In genomic region chr11:106585061-106585460, GRCh38 we compare ENCODE assay signal across 12 cellular contexts.
DNase-seq lines count a peak whose midpoint lies in the region; ATAC-seq, FAIRE-seq and TF ChIP-seq lines count a peak whose summit lies in the region.
"Had no signal": no experiment of that assay in that cellular context is flagged by ENCODE, and none has a peak within 500 bp of the region (broad histone marks: within the 10 kb centered on the region; RNA-seq: fewer than 3 reads in every experiment).

No MANE protein-coding gene starts in this region.

- DNase-seq in Caco-2 (peak; percentile 25 to 40), HT-29 (ENCODE audit: low spot score) (peak; percentile 36), keratinocyte (ENCODE audit: low read depth, low spot score) (no peak), OCI-LY7 (ENCODE audit: low spot score) (no peak)
- DNase-seq in activated CD8-positive, alpha-beta memory T cell treated with anti-CD3 and anti-CD28 coated beads, Interleukin-2, amount 50 U/mL, for 48 hours, result no peak
- DNase-seq: amygdala, left cardiac atrium had no signal

- H3K9me1 ChIP-seq in keratinocyte (ENCODE audit: control insufficient read depth, extremely low read depth, insufficient read depth, low read length), result no peaks in the 10 kb centered on the region

- H3K36me3 Mint-ChIP-seq in Caco-2 (ENCODE audit: insufficient read depth, unreplicated experiment), result no peaks in the 10 kb centered on the region
- H3K36me3 Mint-ChIP-seq in stimulated activated memory B cell treated with anti-CD40 and anti-IgM and Interleukin-4, amounts not matched to agents 10 μg/mL and 1 μg/mL and 100 μg/mL, for 72 hours, result no peaks in the 10 kb centered on the region

- no peak overlapping the region for H3K9ac ChIP-seq in keratinocyte (ENCODE audit: control insufficient read depth, extremely low read depth, insufficient read depth, low read length)

- H4K20me1 ChIP-seq in keratinocyte (ENCODE audit: control insufficient read depth, extremely low read depth, insufficient read depth, low read length), result no peaks in the 10 kb centered on the region
- H4K20me1 ChIP-seq in OCI-LY7 (ENCODE audit: insufficient read depth, low read length), result no peaks in the 10 kb centered on the region

- CTCF ChIA-PET in Caco-2 (lab: Charles Lee) (interaction anchor here (0.6 to 1.0 kb wide), 2 partner anchors 169 to 429 kb away, joined by 3 to 4 read pairs; no protein-coding TSS in a partner anchor), OCI-LY7 (lab: Charles Lee; ENCODE audit: unreplicated experiment) (no interaction called here)

- BruUV-seq in Caco-2 (replicated peaks; lab: Mats Ljungman, UMichigan) (no TSS peak), OCI-LY7 (replicated peaks; lab: Mats Ljungman, UMichigan) (no TSS peak)

- H2AFZ ChIP-seq in keratinocyte (ENCODE audit: control insufficient read depth, low read length) (no peak overlapping the region), OCI-LY7 (ENCODE audit: low read length) (no peak overlapping the region)

- no peaks in the 10 kb centered on the region for H3K27me3 Mint-ChIP-seq in Caco-2 (ENCODE audit: insufficient read depth, unreplicated experiment)
- no peaks in the 10 kb centered on the region for H3K27me3 Mint-ChIP-seq in stimulated activated memory B cell treated with anti-CD40 and anti-IgM and Interleukin-4, amounts not matched to agents 10 μg/mL and 1 μg/mL and 100 μg/mL, for 72 hours

- H3K27ac ChIP-seq in keratinocyte (ENCODE audit: control insufficient read depth, insufficient read depth, low read length) (no peak overlapping the region), OCI-LY7 (ENCODE audit: low read depth, low read length, poor library complexity, severe bottlenecking) (no peak overlapping the region)
- H3K27ac ChIP-seq: tibial nerve had no signal

- H3K4me1 Mint-ChIP-seq in Caco-2 (ENCODE audit: low read depth, unreplicated experiment), result no peaks in the 10 kb centered on the region
- no peaks in the 10 kb centered on the region for H3K4me1 Mint-ChIP-seq in stimulated activated memory B cell treated with anti-CD40 and anti-IgM and Interleukin-4, amounts not matched to agents 10 μg/mL and 1 μg/mL and 100 μg/mL, for 72 hours

- H3K4me2 ChIP-seq in keratinocyte (ENCODE audit: control insufficient read depth, extremely low read depth, insufficient read depth, low read depth, low read length) (no peak overlapping the region), OCI-LY7 (ENCODE audit: low read length) (no peak overlapping the region)

- intact Hi-C loops in Caco-2 (cut with micrococcal nuclease; ENCODE audit: unreplicated experiment), result loop anchor here (1.0 to 10.0 kb wide), 3 partner anchors 260 to 429 kb away; no protein-coding TSS in a partner anchor
- intact Hi-C loops in OCI-LY7 (cut with micrococcal nuclease; ENCODE audit: unreplicated experiment), result no loop called here

- TF ChIP-seq CTCF in Caco-2 (IDR thresholded peaks at IDR 0.05; ENCODE audit: insufficient read depth in 1 of 2, low read depth in 1 of 2, low read length in 1 of 2, severe bottlenecking in 1 of 2, unreplicated experiment in 1 of 2) (no peak), WI38 (IDR thresholded peaks at IDR 0.05; ENCODE audit: low read depth, low read length) (peak; percentile 52), keratinocyte (optimal IDR thresholded peaks at IDR 0.05 in 1 of 3, IDR thresholded peaks at IDR 0.05 in 1 of 3, conservative IDR thresholded peaks at IDR 0.05 in 1 of 3; ENCODE audit: extremely low read depth in 1 of 3, insufficient read depth in 2 of 3, low read length in 3 of 3) (peak; percentile 51 to 63 (median 55)), OCI-LY7 (conservative IDR thresholded peaks at IDR 0.05; ENCODE audit: low read length) (no peak)

- no peak overlapping the region for H3K4me3 Mint-ChIP-seq in Caco-2 (ENCODE audit: unreplicated experiment)
- no peak overlapping the region for H3K4me3 Mint-ChIP-seq in stimulated activated memory B cell treated with anti-CD40 and anti-IgM and Interleukin-4, amounts not matched to agents 10 μg/mL and 1 μg/mL and 100 μg/mL, for 72 hours

- dilution Hi-C loops in keratinocyte (cut with MboI; ENCODE audit: extremely low pct_ligation_motif_present, low sequenced_read_pairs), result no loop called here

- no peak for ATAC-seq in stimulated activated memory B cell treated with anti-CD40 and anti-IgM and Interleukin-4, amounts not matched to agents 10 μg/mL and 1 μg/mL and 100 μg/mL, for 72 hours
- ATAC-seq in HG03469 (IDR thresholded peaks at IDR 0.05; ENCODE audit: unreplicated experiment), result no peak
- ATAC-seq: left cardiac atrium had no signal

- no peak overlapping the region for H3K27ac Mint-ChIP-seq in Caco-2 (ENCODE audit: unreplicated experiment)
- H3K27ac Mint-ChIP-seq in stimulated activated memory B cell treated with anti-CD40 and anti-IgM and Interleukin-4, amounts not matched to agents 10 μg/mL and 1 μg/mL and 100 μg/mL, for 72 hours, result no peak overlapping the region

- H3K9me3 ChIP-seq in Caco-2 (peaks cover 24% of the 10 kb centered on the region), keratinocyte (ENCODE audit: control insufficient read depth, low read depth, low read length) (no peaks in the 10 kb centered on the region), OCI-LY7 (ENCODE audit: low read length) (no peaks in the 10 kb centered on the region)

- peaks cover 36% of the 10 kb centered on the region for H3K9me3 Mint-ChIP-seq in Caco-2 (ENCODE audit: unreplicated experiment)
- H3K9me3 Mint-ChIP-seq in stimulated activated memory B cell treated with anti-CD40 and anti-IgM and Interleukin-4, amounts not matched to agents 10 μg/mL and 1 μg/mL and 100 μg/mL, for 72 hours, result peaks cover 7% of the 10 kb centered on the region

- POLR2A ChIA-PET in Caco-2 (lab: Charles Lee) (no interaction called here), OCI-LY7 (lab: Charles Lee) (no interaction called here)

- H3K4me1 ChIP-seq in Caco-2 (0 out of 2 replicates have a peak, but pooled peaks cover 3% of the 10 kb centered on the region), keratinocyte (ENCODE audit: control insufficient read depth, extremely low read depth, insufficient read depth, low read length) (no peaks in the 10 kb centered on the region), OCI-LY7 (ENCODE audit: insufficient read depth, low read length, poor library complexity, severe bottlenecking) (no peaks in the 10 kb centered on the region)
- H3K4me1 ChIP-seq: tibial nerve had no signal

- H3K9me2 ChIP-seq in OCI-LY7 (ENCODE audit: insufficient read depth, low read length), result no peaks in the 10 kb centered on the region

- peak; percentile 13 for FAIRE-seq in keratinocyte (lab: Jason Lieb, UNC)
- FAIRE-seq: TTC549 had no signal

- H3K36me3 ChIP-seq in Caco-2 (ENCODE audit: control insufficient read depth, insufficient read depth, low read length) (no peaks in the 10 kb centered on the region), keratinocyte (ENCODE audit: control insufficient read depth in 2 of 2, extremely low read depth in 1 of 2, insufficient read depth in 2 of 2, low read length in 2 of 2) (no peaks in the 10 kb centered on the region), OCI-LY7 (ENCODE audit: insufficient read depth, low read length) (no peaks in the 10 kb centered on the region)
- H3K36me3 ChIP-seq: tibial nerve had no signal

- H3K79me2 ChIP-seq in keratinocyte (ENCODE audit: control insufficient read depth, insufficient read depth, low read length) (no peaks in the 10 kb centered on the region), OCI-LY7 (ENCODE audit: insufficient read depth, low read depth, low read length) (no peaks in the 10 kb centered on the region)

- H3K27me3 ChIP-seq in Caco-2 (replicated peaks; ENCODE audit: control insufficient read depth, insufficient read depth, low read length) (no peaks in the 10 kb centered on the region), keratinocyte (ENCODE audit: control insufficient read depth, extremely low read depth, insufficient read depth, low read length) (no peaks in the 10 kb centered on the region)
- H3K27me3 ChIP-seq: tibial nerve had no signal

- H3K4me3 ChIP-seq in Caco-2 (ENCODE audit: low read depth, low read length) (no peak overlapping the region), WI38 (ENCODE audit: low read depth, low read length) (no peak overlapping the region), keratinocyte (ENCODE audit: control insufficient read depth in 2 of 3, extremely low read depth in 1 of 3, insufficient read depth in 2 of 3, low read depth in 1 of 3, low read length in 3 of 3) (no peak overlapping the region), OCI-LY7 (ENCODE audit: low read depth, low read length, poor library complexity, severe bottlenecking) (no peak overlapping the region)
- H3K4me3 ChIP-seq: tibial nerve had no signal

Comparison
In these comparisons a context has a peak if more than half of its experiments do, and no peak if none do; other contexts are left out.
1. DNase-seq: peak in Caco-2 (2 of 2) and HT-29 (single experiment); none in keratinocyte (single experiment), OCI-LY7 (single experiment) and activated CD8-positive, alpha-beta memory T cell treated with anti-CD3 and anti-CD28 coated beads, Interleukin-2, amount 50 U/mL, for 48 hours (single experiment).
2. CTCF ChIP-seq: peak in WI38 (single experiment) and keratinocyte (3 of 3); none in Caco-2 (0 of 2) and OCI-LY7 (single experiment).